1 cellular context compared by ENCODE assay signal in the genomic region with DNA sequence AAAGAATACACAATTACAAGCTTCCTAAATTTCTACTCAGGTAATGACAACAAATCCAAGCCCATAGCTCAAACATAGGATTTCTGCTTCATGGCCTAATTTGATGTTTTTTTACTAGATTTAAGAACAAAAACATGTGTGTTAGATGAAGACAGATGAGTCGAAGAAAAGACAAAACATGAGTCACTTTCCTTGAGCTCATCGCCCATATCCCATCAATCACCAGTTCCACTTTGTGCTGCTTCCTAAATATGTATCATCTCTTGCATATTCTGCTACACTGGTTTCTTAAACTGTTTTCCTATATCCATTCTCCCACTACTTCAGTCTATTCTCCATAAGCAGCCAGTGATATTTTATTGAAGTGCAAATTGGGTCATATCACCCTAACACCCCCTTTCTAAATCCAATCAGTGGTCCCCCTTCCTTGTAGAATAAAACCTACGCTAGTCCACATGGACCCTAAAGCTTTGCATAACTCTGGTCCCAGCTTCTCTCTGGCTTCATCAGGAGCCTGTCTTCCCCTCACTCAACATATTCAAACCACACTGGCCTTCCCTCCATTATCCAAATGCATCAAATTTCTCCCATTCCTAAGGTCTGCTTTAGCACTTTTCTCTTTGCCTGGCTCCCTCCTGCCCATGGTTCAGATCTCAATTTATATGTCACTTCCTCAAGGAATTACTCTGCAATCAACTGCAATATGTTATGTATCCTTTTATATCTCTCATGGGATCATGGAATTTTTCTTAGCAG.
TF ChIP-seq lines count a peak whose summit lies in the region.

No MANE protein-coding gene starts in this region.

TF ChIP-seq in H1, 55 proteins besides CTCF, POLR2A, EP300 and RAD21:
- no peak for TF ChIP-seq PHF8 (conservative IDR thresholded peaks at IDR 0.05; ENCODE audit: low read depth, low read length)
